ENCODE assay signal across 20 cellular contexts in the genomic region with DNA sequence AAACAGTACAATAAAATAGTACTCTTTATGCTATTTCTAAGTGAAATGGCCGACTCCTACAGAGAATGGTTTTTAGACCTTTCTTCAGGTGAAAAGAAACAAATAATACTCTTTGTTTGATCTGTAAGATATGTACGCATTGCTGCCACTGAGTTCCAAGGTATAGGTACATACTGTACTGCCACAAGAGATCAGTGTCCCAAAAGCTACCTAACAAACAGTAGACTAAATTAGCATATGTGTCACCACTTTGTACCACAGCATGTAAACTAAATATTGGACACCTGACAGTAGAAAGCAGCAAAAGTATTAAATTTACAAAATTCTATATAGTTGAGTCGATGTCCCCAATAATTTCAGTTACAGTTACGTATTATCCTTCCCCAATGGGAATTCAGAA. TPM values are rescaled to one million over a fixed set of nuclear protein-coding genes. Genes with fewer than 3 reads are reported as not detected.
A peak's percentile ranks its signal among the peaks of the same experiment; 100 is the strongest.
DNase-seq lines count a peak whose midpoint lies in the region; ATAC-seq, FAIRE-seq and TF ChIP-seq lines count a peak whose summit lies in the region.
"Had no signal": no experiment of that assay in that cellular context is flagged by ENCODE, and none has a peak within 500 bp of the region (broad histone marks: within the 10 kb centered on the region; RNA-seq: fewer than 3 reads in every experiment).

No MANE protein-coding gene starts in this region.

- H3K79me2 ChIP-seq in GM12878 (ENCODE audit: control insufficient read depth, insufficient read depth, low read length) = peaks cover 94% of the 10 kb centered on the region

- no peak overlapping the region for H3K9ac ChIP-seq in GM12878 (ENCODE audit: control insufficient read depth, insufficient read depth, low read length)
- H3K9ac ChIP-seq: KMS-11 had no signal

- no peaks in the 10 kb centered on the region for H4K20me1 ChIP-seq in GM12878 (ENCODE audit: control insufficient read depth, insufficient read depth)

- H3K27me3 ChIP-seq in heart left ventricle (no peaks in the 10 kb centered on the region), GM12878 (replicated peaks in 1 of 2; ENCODE audit: control insufficient read depth in 2 of 2, insufficient read depth in 2 of 2, low read length in 1 of 2) (no peaks in the 10 kb centered on the region), gastrocnemius medialis (no peaks in the 10 kb centered on the region)

- no peak for TF ChIP-seq EP300 in GM12878 (IDR thresholded peaks at IDR 0.05; ENCODE audit: borderline replicate concordance in 1 of 2, control insufficient read depth in 1 of 2, low read depth in 2 of 2, low read length in 2 of 2)

- FAIRE-seq in GM12878 (lab: Jason Lieb, UNC) = no peak

- ATAC-seq in Right ventricle myocardium superior (ENCODE audit: poor library complexity) = peak; percentile 43
- no peak for ATAC-seq in heart left ventricle
- 0 out of 3 replicates have a peak, but pooled peaks have one; percentile 11 for ATAC-seq in GM12878
- peak; percentile 82 to 95 for ATAC-seq in gastrocnemius medialis
- no peak for ATAC-seq in GM21423 (IDR thresholded peaks at IDR 0.05; ENCODE audit: unreplicated experiment)
- ATAC-seq: GM23338, T-cell had no signal

- SMC1A ChIA-PET in GM12878 (lab: Charles Lee; ENCODE audit: uncharacterized antibody, unreplicated experiment) = interaction anchor here (1.4 to 1.8 kb wide), 2 partner anchors 12 to 20 kb away, joined by 6 to 9 read pairs; no protein-coding TSS in a partner anchor

- POLR2A ChIA-PET in GM12878 (lab: Charles Lee) = interaction anchor here (1.6 kb wide), 1 partner anchor 12 kb away, joined by 4 read pairs; no protein-coding TSS in a partner anchor

- TF ChIP-seq POLR2A in heart left ventricle (IDR thresholded peaks at IDR 0.05) (no peak), GM12878 (IDR thresholded peaks at IDR 0.05; ENCODE audit: low read depth, low read length) (no peak), gastrocnemius medialis (IDR thresholded peaks at IDR 0.05) (no peak)

- no TSS peak for BruUV-seq in GM12878 (replicated peaks; lab: Mats Ljungman, UMichigan)

- in situ Hi-C loops in GM12878 (cut with MboI) = loop anchor here (25.0 kb wide), 1 partner anchor 976 kb away; a partner anchor contains a TSS
- in situ Hi-C loops in gastrocnemius medialis (cut with MboI; ENCODE audit: low sequenced_read_pairs in 4 of 4) = no loop called here

- DNase-seq in Right ventricle myocardium superior (no peak), heart left ventricle (no peak), LNCaP clone FGC (ENCODE audit: low read depth) (peak; percentile 61), GM12878 (ENCODE audit: low read depth, low spot score) (no peak), gastrocnemius medialis (no peak), epidermal melanocyte (ENCODE audit: insufficient read length, low spot score) (no peak)
- DNase-seq: EL, GF-D8, HCEC 1CT, NCI-H1105, NCI-H146, NCI-H2029 treated with DMSO at 0.1 percent for 48 hours, NCI-H226, NCI-H510A treated with DMSO at 0.1 percent for 48 hours, NCI-H774, SHP77, T-cell had no signal

- intact Hi-C loops in Right ventricle myocardium superior (cut with DNase I) (no loop called here), heart left ventricle (cut with DNase I) (no loop called here), GM12878 (cut with micrococcal nuclease; ENCODE audit: unreplicated experiment) (no loop called here), gastrocnemius medialis (cut with DNase I; ENCODE audit: low total_unique reads) (no loop called here)

- H3K4me2 ChIP-seq in GM12878 (ENCODE audit: control insufficient read depth, insufficient read depth) = peak overlapping the region; percentile 27
- H3K4me2 ChIP-seq: GM23338, KMS-11 had no signal

- no peak overlapping the region for H3K4me3 ChIP-seq in heart left ventricle
- H3K4me3 ChIP-seq in LNCaP clone FGC (ENCODE audit: low read depth, low read length) = no peak overlapping the region
- no peak overlapping the region for H3K4me3 ChIP-seq in GM12878
- no peak overlapping the region for H3K4me3 ChIP-seq in gastrocnemius medialis
- H3K4me3 ChIP-seq: GM23338 had no signal

- no peak overlapping the region for H2AFZ ChIP-seq in GM12878 (ENCODE audit: control insufficient read depth, low read depth, low read length)
- H2AFZ ChIP-seq: GM23338 had no signal

- TF ChIP-seq CTCF in heart left ventricle (IDR thresholded peaks at IDR 0.05) (no peak), LNCaP clone FGC (IDR thresholded peaks at IDR 0.05; ENCODE audit: control insufficient read depth, extremely low read depth, insufficient read depth) (no peak), GM12878 (IDR thresholded peaks at IDR 0.05 in 2 of 3, conservative IDR thresholded peaks at IDR 0.05 in 1 of 3; ENCODE audit: control insufficient read depth in 2 of 3, extremely low read depth in 1 of 3, insufficient read depth in 1 of 3, low read depth in 3 of 3, low read length in 3 of 3) (no peak), gastrocnemius medialis (IDR thresholded peaks at IDR 0.05 in 4 of 5, conservative IDR thresholded peaks at IDR 0.05 in 1 of 5) (no peak)

- H3K36me3 ChIP-seq in heart left ventricle (peaks cover 0 to 15% (median 0%) of the 10 kb centered on the region in 9 donors), GM12878 (ENCODE audit: control insufficient read depth in 2 of 2, insufficient read depth in 2 of 2, low read length in 1 of 2) (peaks cover 0 to 8% of the 10 kb centered on the region in 2 experiments; a peak in 1 of 4 replicates), gastrocnemius medialis (no peaks in the 10 kb centered on the region)

- H3K4me1 ChIP-seq in heart left ventricle (peaks cover 0 to 81% (median 41%) of the 10 kb centered on the region in 12 donors), GM12878 (ENCODE audit: control insufficient read depth, insufficient read depth, low read length) (peaks cover 7% of the 10 kb centered on the region; the same call in 1 of the 2 replicates), gastrocnemius medialis (peaks cover 22 to 56% of the 10 kb centered on the region in 2 donors)

- RAD21 ChIA-PET in GM12878 (lab: Charles Lee; ENCODE audit: unreplicated experiment) = interaction anchor here (1.7 kb wide), 1 partner anchor 12 kb away, joined by 8 read pairs; no protein-coding TSS in a partner anchor

- CTCF ChIA-PET in GM12878 (lab: Yijun Ruan, JAX) = interaction anchor here (0.9 to 1.8 kb wide), 3 partner anchors 47 to 290 kb away, joined by 3 to 4 read pairs (median 3); no protein-coding TSS in a partner anchor

- H3K27ac ChIP-seq in heart left ventricle = no peak overlapping the region
- no peak overlapping the region for H3K27ac ChIP-seq in GM12878 (ENCODE audit: control insufficient read depth, insufficient read depth)
- peak overlapping the region in 3 of 4 donors; percentile 4 to 63 (median 19) for H3K27ac ChIP-seq in gastrocnemius medialis
- H3K27ac ChIP-seq: KMS-11 had no signal

- 91 to 96% (median 94%) methylated on average over 4 of the region's 4 CpGs for WGBS in heart left ventricle, 4 donors
- WGBS in GM12878 (ENCODE audit: insufficient coverage, insufficient replicate concordance, low lambda C conversion rate, missing lambda C conversion rate) = 99% methylated on average over 4 of the region's 4 CpGs

- TF ChIP-seq RAD21 in GM12878 (IDR thresholded peaks at IDR 0.05; ENCODE audit: insufficient read depth, low read depth, low read length) = no peak

- H3K9me3 ChIP-seq in heart left ventricle = no peaks in the 10 kb centered on the region
- H3K9me3 ChIP-seq in GM12878 (replicated peaks; ENCODE audit: control insufficient read depth, insufficient read depth, low read length) = no peaks in the 10 kb centered on the region
- no peaks in the 10 kb centered on the region for H3K9me3 ChIP-seq in gastrocnemius medialis

TF ChIP-seq in GM12878, 131 proteins besides CTCF, POLR2A, EP300 and RAD21 (continues in another document):
- no peak for TF ChIP-seq JUND (IDR thresholded peaks at IDR 0.05; ENCODE audit: low read depth, low read length)
- TF ChIP-seq, protein P1, sequence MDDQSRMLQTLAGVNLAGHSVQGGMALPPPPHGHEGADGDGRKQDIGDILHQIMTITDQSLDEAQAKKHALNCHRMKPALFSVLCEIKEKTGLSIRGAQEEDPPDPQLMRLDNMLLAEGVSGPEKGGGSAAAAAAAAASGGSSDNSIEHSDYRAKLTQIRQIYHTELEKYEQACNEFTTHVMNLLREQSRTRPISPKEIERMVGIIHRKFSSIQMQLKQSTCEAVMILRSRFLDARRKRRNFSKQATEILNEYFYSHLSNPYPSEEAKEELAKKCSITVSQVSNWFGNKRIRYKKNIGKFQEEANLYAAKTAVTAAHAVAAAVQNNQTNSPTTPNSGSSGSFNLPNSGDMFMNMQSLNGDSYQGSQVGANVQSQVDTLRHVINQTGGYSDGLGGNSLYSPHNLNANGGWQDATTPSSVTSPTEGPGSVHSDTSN (IDR thresholded peaks at IDR 0.05; ENCODE audit: insufficient replicate concordance, low read depth, low read length) = no peak
- no peak for TF ChIP-seq SPI1 (IDR thresholded peaks at IDR 0.05; ENCODE audit: borderline replicate concordance, insufficient read depth, low read depth, low read length)
- TF ChIP-seq BACH1 (IDR thresholded peaks at IDR 0.05; ENCODE audit: borderline replicate concordance) = no peak
- no peak for TF ChIP-seq SIN3A (IDR thresholded peaks at IDR 0.05; ENCODE audit: low read depth, low read length)

RNA-seq across cellular contexts. Expression of a gene that starts 14.4 kb away (rescaled TPM):
- total RNA-seq in Right ventricle myocardium superior (54.9 TPM), heart left ventricle (100 to 1,000 TPM in 2 of 9 donors, 10 to 100 TPM in 7; 58.7 to 130 (median 90.4) TPM), GM12878 (2014; rRNA removed) (108 and 112 TPM in 2 replicates), GM12878 (2014; rRNA removed; fragmentation: Illumina TruSeq; extraction: Trizol) (84.1 and 84.5 TPM in 2 replicates), GM12878 (2021) (143 and 144 TPM in 2 replicates), gastrocnemius medialis (10 to 100 TPM; 48.5 to 94.2 (median 58.7) TPM)
- polyA plus RNA-seq in heart left ventricle (100 to 1,000 TPM in 1 of 2 donors, 10 to 100 TPM in 1; 22.1 to 115 TPM), GM12878 (2011; rRNA removed) (146 and 178 TPM in 2 replicates), GM12878 (2014; fragmentation: Illumina TruSeq; extraction: Trizol) (129 and 156 TPM in 2 replicates), GM12878 (2014; fragmentation: Nextera tagmentation; extraction: Ambion mirVana) (10 to 100 TPM; 38.7 to 48.5 TPM), GM12878 (2014; rRNA removed) (80.1 and 82.2 TPM in 2 replicates), GM12878 (2016; fragmentation: Nextera tagmentation; extraction: Ambion mirVana) (10 to 100 TPM; 63.8 to 86.4 TPM)
- total RNA-seq in GM12878 (2013; cell fraction: nucleolus; rRNA removed) = 36.3 and 40.3 TPM in 2 replicates
- polyA plus RNA-seq in GM12878 (2011; ENCODE audit: low read depth) = 39.8 TPM
- polyA plus RNA-seq in GM12878 (2011; cell fraction: cytosol; rRNA removed) = 72.4 and 80.3 TPM in 2 replicates
- polyA plus RNA-seq in GM12878 (2011; cell fraction: nucleus; rRNA removed) = 42.1 and 48.1 TPM in 2 replicates
- polyA plus RNA-seq in GM12878 (2012) = 82.0 and 94.0 TPM in 2 replicates
- 109 and 126 TPM in 2 replicates for polyA minus RNA-seq in GM12878 (2011; rRNA and poly(A)+ RNA removed)
- 75.0 and 78.2 TPM in 2 replicates for polyA minus RNA-seq in GM12878 (2011; cell fraction: cytosol; rRNA and poly(A)+ RNA removed)
- polyA minus RNA-seq in GM12878 (2011; cell fraction: nucleus; rRNA and poly(A)+ RNA removed) = 65.8 and 139 TPM in 2 replicates

Comparison
In these comparisons a context has a peak if more than half of its experiments do, and no peak if none do; other contexts are left out.
1. ATAC-seq: peak in Right ventricle myocardium superior (single experiment), GM12878 (single experiment) and gastrocnemius medialis (2 of 2); none in heart left ventricle (0 of 4) and GM21423 (single experiment).
2. H3K27ac ChIP-seq: peak in gastrocnemius medialis (3 of 4); none in heart left ventricle (0 of 12) and GM12878 (single experiment).